In the genomic region with DNA sequence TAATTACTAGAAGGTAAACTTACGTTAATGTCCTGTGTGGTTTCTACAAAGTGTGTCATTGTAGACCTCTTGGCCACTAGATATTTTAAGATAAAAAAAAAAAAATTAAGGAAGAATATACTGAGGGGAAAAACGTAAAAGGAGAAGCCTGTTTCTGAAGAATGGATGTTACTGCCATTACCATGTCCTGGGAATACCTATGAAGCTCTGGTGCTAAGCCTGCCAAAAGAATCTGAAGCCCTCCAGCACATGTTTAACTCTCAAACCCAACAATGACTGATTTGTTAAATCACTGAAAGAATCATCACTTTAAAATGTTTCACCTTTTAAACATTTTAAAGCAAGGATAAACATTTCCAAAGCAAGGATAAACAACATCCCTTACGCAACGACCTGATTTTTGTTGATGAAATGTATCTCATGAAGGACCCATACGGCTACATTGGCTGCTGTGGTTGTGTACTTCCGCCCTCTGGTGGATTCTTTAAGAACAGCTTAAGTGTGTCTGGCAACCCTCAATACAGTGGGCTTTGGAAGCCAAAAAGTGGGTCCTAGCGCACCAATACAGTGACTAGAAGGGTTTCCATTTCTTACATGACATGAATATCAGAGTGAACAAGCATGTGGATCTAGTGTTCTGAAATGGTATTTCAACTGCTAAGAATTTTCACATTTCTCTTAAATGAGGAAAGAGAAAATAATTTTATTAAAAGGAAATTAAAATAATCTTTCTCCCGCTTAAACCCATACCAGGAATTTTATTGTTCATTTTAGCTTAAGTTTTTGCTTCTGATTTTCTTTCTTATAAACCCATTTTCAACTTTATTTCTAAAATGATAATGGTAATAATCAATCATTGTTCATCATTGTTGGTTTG, we compare ENCODE assay signal across 9 cellular contexts.
DNase-seq lines count a peak whose midpoint lies in the region; ATAC-seq and TF ChIP-seq lines count a peak whose summit lies in the region.
"Had no signal": no experiment of that assay in that cellular context is flagged by ENCODE, and none has a peak within 500 bp of the region (broad histone marks: within the 10 kb centered on the region; RNA-seq: fewer than 3 reads in every experiment).

No MANE protein-coding gene starts in this region.

- intact Hi-C loops in stomach (cut with DNase I; ENCODE audit: low total_unique reads), result loop anchor here (5.0 kb wide), 1 partner anchor 247 kb away; no protein-coding TSS in a partner anchor

- TF ChIP-seq EP300 in stomach (IDR thresholded peaks at IDR 0.05), result no peak

- ATAC-seq in HG03175 (IDR thresholded peaks at IDR 0.05; ENCODE audit: unreplicated experiment), result peak; percentile 93
- peak; percentile 71 to 80 for ATAC-seq in activated CD4-positive, CD25-positive, alpha-beta regulatory T cell treated with anti-CD3 and anti-CD28 coated beads, Interleukin-2, amount 50 U/mL, for 24 hours
- ATAC-seq in effector memory CD8-positive, alpha-beta T cell (replicated peaks), result peak; percentile 98

- H3K4me1 Mint-ChIP-seq in effector memory CD8-positive, alpha-beta T cell (ENCODE audit: low read depth in 2 of 2), result peaks cover 0 to 9% of the 10 kb centered on the region in 2 donors
- H3K4me1 Mint-ChIP-seq: activated naive CD4-positive, alpha-beta T cell treated with anti-CD3 and anti-CD28 coated beads, Interleukin-2, amount 50 U/mL, for 24 hours had no signal

- TF ChIP-seq CTCF in stomach (IDR thresholded peaks at IDR 0.05), result peak in 5 of 7 experiments; percentile 65 to 84 (median 69)

- no peaks in the 10 kb centered on the region for H3K27me3 Mint-ChIP-seq in effector memory CD8-positive, alpha-beta T cell
- H3K27me3 Mint-ChIP-seq: activated naive CD4-positive, alpha-beta T cell treated with anti-CD3 and anti-CD28 coated beads, Interleukin-2, amount 50 U/mL, for 24 hours had no signal

- H3K4me3 ChIP-seq in stomach, result no peak overlapping the region

- no peaks in the 10 kb centered on the region for H3K9me3 ChIP-seq in stomach

- WGBS in stomach, 5 donors, result 30 to 39% (median 34%) methylated on average over 8 of the region's 8 CpGs

- no peak overlapping the region for H3K4me3 Mint-ChIP-seq in effector memory CD8-positive, alpha-beta T cell
- H3K4me3 Mint-ChIP-seq: activated naive CD4-positive, alpha-beta T cell treated with anti-CD3 and anti-CD28 coated beads, Interleukin-2, amount 50 U/mL, for 24 hours had no signal

- H3K9me3 Mint-ChIP-seq in effector memory CD8-positive, alpha-beta T cell, result no peaks in the 10 kb centered on the region
- H3K9me3 Mint-ChIP-seq: activated naive CD4-positive, alpha-beta T cell treated with anti-CD3 and anti-CD28 coated beads, Interleukin-2, amount 50 U/mL, for 24 hours had no signal

- peaks cover 0 to 8% (median 3%) of the 10 kb centered on the region in 4 donors for H3K4me1 ChIP-seq in stomach

- DNase-seq in COLO829 (ENCODE audit: low spot score) (peak; percentile 45), GM19238 (ENCODE audit: insufficient read length, low spot score) (peak; percentile 19), NCI-H226 (peak; percentile 43), midbrain (lab: John Stamatoyannopoulos, UW) (peak; percentile 86), stomach (peak; percentile 36)
- DNase-seq in effector memory CD8-positive, alpha-beta T cell, result peak; percentile 46 to 52 (median 51)

- no peak for TF ChIP-seq POLR2A in stomach (IDR thresholded peaks at IDR 0.05)

- peak overlapping the region in 2 of 5 donors; percentile 11 to 47 for H3K27ac ChIP-seq in stomach

- H3K27me3 ChIP-seq in stomach, result no peaks in the 10 kb centered on the region

- H3K27ac Mint-ChIP-seq in effector memory CD8-positive, alpha-beta T cell, result no peak overlapping the region
- H3K27ac Mint-ChIP-seq: activated naive CD4-positive, alpha-beta T cell treated with anti-CD3 and anti-CD28 coated beads, Interleukin-2, amount 50 U/mL, for 24 hours had no signal

- H3K36me3 ChIP-seq in stomach, result peaks cover 0 to 49% (median 40%) of the 10 kb centered on the region in 4 donors

- peaks cover 21% of the 10 kb centered on the region for H3K36me3 Mint-ChIP-seq in effector memory CD8-positive, alpha-beta T cell (ENCODE audit: insufficient read depth)

Comparison
In these comparisons a context has a peak if more than half of its experiments do, and no peak if none do; other contexts are left out.
1. DNase-seq: peak in every context shown above with its lines; median percentile 86 in midbrain; 51 in effector memory CD8-positive, alpha-beta T cell; 45 in COLO829; 43 in NCI-H226; 36 in stomach; 19 in GM19238.